In the genomic region with DNA sequence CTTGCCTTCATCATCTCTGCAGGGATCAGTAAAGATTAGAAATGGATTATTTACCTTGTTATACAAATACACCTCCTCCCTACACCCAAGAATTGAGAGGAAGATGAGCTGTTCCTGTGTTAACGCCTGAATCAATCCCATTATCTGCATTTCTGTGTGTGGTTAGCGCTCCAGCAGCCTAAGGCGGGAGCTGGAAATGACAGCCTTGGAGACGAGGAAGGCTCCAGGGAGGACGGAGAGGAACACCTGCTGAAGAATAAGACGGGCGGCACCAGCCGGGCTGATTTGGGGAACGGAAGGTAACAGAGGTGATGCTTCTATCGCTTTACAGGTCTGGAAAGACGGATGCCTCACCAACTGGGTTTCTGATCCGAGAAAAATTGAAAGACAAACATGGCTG, we compare ENCODE assay signal across 30 cellular contexts. TPM values are rescaled to one million over a fixed set of nuclear protein-coding genes. Genes with fewer than 3 reads are reported as not detected.
DNase-seq lines count a peak whose midpoint lies in the region; ATAC-seq and TF ChIP-seq lines count a peak whose summit lies in the region.
"Had no signal": no experiment of that assay in that cellular context is flagged by ENCODE, and none has a peak within 500 bp of the region (broad histone marks: within the 10 kb centered on the region; RNA-seq: fewer than 3 reads in every experiment).

No MANE protein-coding gene starts in this region.

- TF ChIP-seq EP300 in neural cell (conservative IDR thresholded peaks at IDR 0.05; ENCODE audit: poor library complexity, severe bottlenecking) = peak; percentile 47

- 0 out of 2 replicates have a peak overlapping the region, but pooled peaks have one; percentile 1 for H3K27ac Mint-ChIP-seq in GM23338
- H3K27ac Mint-ChIP-seq: activated naive CD4-positive, alpha-beta T cell treated with anti-CD3 and anti-CD28 coated beads, Interleukin-2, amount 50 U/mL, for 72 hours; activated T-helper 1 cell treated with anti-CD3 and anti-CD28 coated beads, Interleukin-12 subunit alpha, Interleukin-12 subunit beta, Interleukin-2, Interleukin-4 antibody, amounts not matched to agents 30 ng/mL and 10 ng/mL and 1 ng/mL, durations not matched to agents 14 hours and 24 hours and 36 hours; memory B cell; stimulated activated effector memory CD8-positive, alpha-beta T cell treated with anti-CD3 and anti-CD28 coated beads, Interleukin-12 subunit alpha, Interleukin-12 subunit beta, amount 100 ng/mL, for 72 hours had no signal

- H3K4me1 ChIP-seq in GM23338 (ENCODE audit: insufficient read depth) = peaks cover 6% of the 10 kb centered on the region; the same call in 1 of the 2 replicates
- no peaks in the 10 kb centered on the region for H3K4me1 ChIP-seq in mucosa of descending colon (ENCODE audit: low read depth)
- H3K4me1 ChIP-seq: foreskin keratinocyte had no signal

- H4K20me1 ChIP-seq in GM23338 (replicated peaks; ENCODE audit: insufficient read depth) (peaks cover 4% of the 10 kb centered on the region; the same call in 1 of the 2 replicates), neural cell (ENCODE audit: insufficient read depth) (no peaks in the 10 kb centered on the region)

- no peaks in the 10 kb centered on the region for H3K79me2 ChIP-seq in GM23338 (replicated peaks; ENCODE audit: insufficient read depth)
- no peaks in the 10 kb centered on the region for H3K79me2 ChIP-seq in neural cell (replicated peaks; ENCODE audit: insufficient read depth, low read length)

- H3K4me2 ChIP-seq in GM23338 (no peak overlapping the region), neural cell (ENCODE audit: low read length) (peak overlapping the region; percentile 37)

- H3K27me3 ChIP-seq in GM23338 (ENCODE audit: insufficient read depth) = no peaks in the 10 kb centered on the region
- no peaks in the 10 kb centered on the region for H3K27me3 ChIP-seq in neural cell (ENCODE audit: insufficient read depth, low read depth, low read length)
- H3K27me3 ChIP-seq: cardiac muscle cell, esophagus muscularis mucosa, foreskin keratinocyte, sigmoid colon had no signal

- intact Hi-C loops in mucosa of descending colon (cut with DNase I, micrococcal nuclease) = no loop called here
- intact Hi-C loops in left colon (cut with DNase I, micrococcal nuclease) = no loop called here

- TF ChIP-seq CTCF in GM23338 (conservative IDR thresholded peaks at IDR 0.05; ENCODE audit: low read depth in 2 of 2) = no peak
- peak; percentile 57 for TF ChIP-seq CTCF in neural cell (IDR thresholded peaks at IDR 0.05; ENCODE audit: poor library complexity, severe bottlenecking)
- no peak for TF ChIP-seq CTCF in mucosa of descending colon (IDR thresholded peaks at IDR 0.05)

- H2AFZ ChIP-seq in GM23338 (no peak overlapping the region), neural cell (ENCODE audit: low read depth, low read length) (peak overlapping the region; percentile 36)

- peak overlapping the region; percentile 57 for H3K9ac ChIP-seq in neural cell (ENCODE audit: low read length)

- TF ChIP-seq RAD21 in neural cell (conservative IDR thresholded peaks at IDR 0.05) = peak; percentile 65

- peaks cover 58% of the 10 kb centered on the region for H3K36me3 Mint-ChIP-seq in GM23338 (ENCODE audit: low read depth)
- H3K36me3 Mint-ChIP-seq: activated naive CD4-positive, alpha-beta T cell treated with anti-CD3 and anti-CD28 coated beads, Interleukin-2, amount 50 U/mL, for 72 hours; memory B cell; stimulated activated effector memory CD8-positive, alpha-beta T cell treated with anti-CD3 and anti-CD28 coated beads, Interleukin-12 subunit alpha, Interleukin-12 subunit beta, amount 100 ng/mL, for 72 hours had no signal

- H3K4me3 Mint-ChIP-seq in GM23338 = no peak overlapping the region
- H3K4me3 Mint-ChIP-seq: activated T-helper 1 cell treated with anti-CD3 and anti-CD28 coated beads, Interleukin-12 subunit alpha, Interleukin-12 subunit beta, Interleukin-2, Interleukin-4 antibody, amounts not matched to agents 30 ng/mL and 10 ng/mL and 1 ng/mL, durations not matched to agents 14 hours and 24 hours and 36 hours; effector memory CD8-positive, alpha-beta T cell; memory B cell; stimulated activated effector memory CD8-positive, alpha-beta T cell treated with anti-CD3 and anti-CD28 coated beads, Interleukin-12 subunit alpha, Interleukin-12 subunit beta, amount 100 ng/mL, for 72 hours had no signal

- H3K4me1 Mint-ChIP-seq in GM23338 = peaks cover 11% of the 10 kb centered on the region
- H3K4me1 Mint-ChIP-seq: memory B cell had no signal

- H3K9me2 ChIP-seq in GM23338 (ENCODE audit: insufficient read depth) = no peaks in the 10 kb centered on the region
- no peaks in the 10 kb centered on the region for H3K9me2 ChIP-seq in neural cell (ENCODE audit: insufficient read depth, low read length)

- ATAC-seq in GM23338 (no peak), mucosa of descending colon (no peak), left colon (no peak)
- ATAC-seq: activated CD4-positive, CD25-positive, alpha-beta regulatory T cell treated with anti-CD3 and anti-CD28 coated beads, Interleukin-2, amount 50 U/mL, for 24 hours; activated naive CD4-positive, alpha-beta T cell treated with anti-CD3 and anti-CD28 coated beads, Interleukin-2, amount 50 U/mL, for 72 hours; effector memory CD8-positive, alpha-beta T cell; foreskin keratinocyte; stimulated activated effector memory CD8-positive, alpha-beta T cell treated with anti-CD3 and anti-CD28 coated beads, Interleukin-12 subunit alpha, Interleukin-12 subunit beta, amount 100 ng/mL, for 72 hours had no signal

- no peaks in the 10 kb centered on the region for H3K9me3 Mint-ChIP-seq in GM23338
- H3K9me3 Mint-ChIP-seq: activated naive CD4-positive, alpha-beta T cell treated with anti-CD3 and anti-CD28 coated beads, Interleukin-2, amount 50 U/mL, for 72 hours; activated T-helper 1 cell treated with anti-CD3 and anti-CD28 coated beads, Interleukin-12 subunit alpha, Interleukin-12 subunit beta, Interleukin-2, Interleukin-4 antibody, amounts not matched to agents 30 ng/mL and 10 ng/mL and 1 ng/mL, durations not matched to agents 14 hours and 24 hours and 36 hours; effector memory CD8-positive, alpha-beta T cell; memory B cell; stimulated activated effector memory CD8-positive, alpha-beta T cell treated with anti-CD3 and anti-CD28 coated beads, Interleukin-12 subunit alpha, Interleukin-12 subunit beta, amount 100 ng/mL, for 72 hours had no signal

- H3K36me3 ChIP-seq in GM23338 (ENCODE audit: insufficient read depth) (peaks cover 4% of the 10 kb centered on the region; the same call in 1 of the 2 replicates), neural cell (ENCODE audit: insufficient read depth, low read length) (no peaks in the 10 kb centered on the region), mucosa of descending colon (ENCODE audit: low read depth) (no peaks in the 10 kb centered on the region)

- H3K4me3 ChIP-seq in GM23338 (no peak overlapping the region), neural cell (ENCODE audit: low read length) (peak overlapping the region; percentile 28), mucosa of descending colon (no peak overlapping the region)
- H3K4me3 ChIP-seq: cardiac muscle cell, esophagus muscularis mucosa, sigmoid colon had no signal

- DNase-seq in GM23338 (ENCODE audit: low spot score) (no peak), NCI-H1930 (lab: John Stamatoyannopoulos, UW) (peak; percentile 41 to 42), NCI-H82 treated with DMSO at 0.1 percent for 48 hours (lab: John Stamatoyannopoulos, UW; ENCODE audit: unreplicated experiment) (peak; percentile 77), iPS-NIHi11 (ENCODE audit: low spot score) (no peak), mucosa of descending colon (no peak), left colon (no peak)
- DNase-seq: activated CD4-positive, alpha-beta T cell treated with anti-CD3 and anti-CD28 coated beads, Interleukin-2, amount 50 U/mL, for 48 hours; aorta; Calu3; cortex of kidney; effector memory CD8-positive, alpha-beta T cell; foreskin keratinocyte; Kasumi-1; MV-4-11; NCI-H2029 treated with DMSO at 0.1 percent for 48 hours; NCI-H510A treated with DMSO at 0.1 percent for 48 hours; sigmoid colon; stimulated activated CD4-positive, alpha-beta T cell treated with anti-CD3 and anti-CD28 coated beads, Interleukin-4, amount 100 ng/mL, for 24 hours had no signal

- H3F3A ChIP-seq in GM23338 (replicated peaks; ENCODE audit: low read depth) = no peaks in the 10 kb centered on the region
- H3F3A ChIP-seq in neural cell (ENCODE audit: insufficient read depth, low read length, poor library complexity, severe bottlenecking) = no peaks in the 10 kb centered on the region

- H3K27me3 Mint-ChIP-seq in GM23338 (ENCODE audit: insufficient read depth, low read depth, poor library complexity) = peaks cover 4% of the 10 kb centered on the region

- H3K27ac ChIP-seq in GM23338 (ENCODE audit: low read depth) (no peak overlapping the region), neural cell (ENCODE audit: low read length) (peak overlapping the region; percentile 87)
- H3K27ac ChIP-seq: C4-2B, cardiac muscle cell, esophagus muscularis mucosa, foreskin keratinocyte, sigmoid colon had no signal

- H3K9me3 ChIP-seq in neural cell (ENCODE audit: low read length) (no peaks in the 10 kb centered on the region), mucosa of descending colon (no peaks in the 10 kb centered on the region)
- H3K9me3 ChIP-seq: esophagus muscularis mucosa, sigmoid colon had no signal

TF ChIP-seq in GM23338, 12 proteins besides CTCF, POLR2A, EP300 and RAD21 (continues in another document):
- TF ChIP-seq EZH2phosphoT487 (IDR thresholded peaks at IDR 0.05; ENCODE audit: unreplicated experiment) = no peak

TF ChIP-seq in neural cell, 6 proteins besides CTCF, POLR2A, EP300 and RAD21 (continues in another document):
- TF ChIP-seq SMC3 (conservative IDR thresholded peaks at IDR 0.05; ENCODE audit: poor library complexity) = peak; percentile 62
- TF ChIP-seq POLR2AphosphoS5 (IDR thresholded peaks at IDR 0.05) = peak; percentile 61
- no peak for TF ChIP-seq EZH2 (IDR thresholded peaks at IDR 0.05; ENCODE audit: borderline replicate concordance, insufficient read depth, low read length, poor library complexity, severe bottlenecking)

RNA-seq across cellular contexts. Expression of a gene that starts 34.2 kb away (rescaled TPM):
- total RNA-seq in GM23338 (2014; rRNA removed; shearing (Covaris generic)) = not detected in 2 replicates
- polyA plus RNA-seq in GM23338 (2016; fragmentation: Nextera tagmentation; extraction: Ambion mirVana) (not detected in 2 replicates), neural cell (42.9 and 57.2 TPM in 2 replicates)
- polyA minus RNA-seq in neural cell = 32.6 and 43.6 TPM in 2 replicates
- total RNA-seq in mucosa of descending colon (10 to 100 TPM; 29.6 to 94.5 (median 74.4) TPM), left colon (10 to 100 TPM; 69.3 to 74.7 TPM)
- total RNA-seq: activated T-helper 1 cell treated with anti-CD3 and anti-CD28 coated beads, Interleukin-12 subunit alpha, Interleukin-12 subunit beta, Interleukin-2, Interleukin-4 antibody, amounts not matched to agents 30 ng/mL and 10 ng/mL and 1 ng/mL, durations not matched to agents 14 hours and 24 hours and 36 hours; aorta; cardiac muscle cell; esophagus muscularis mucosa; foreskin keratinocyte; H4; posterior vena cava; T-helper 1 cell treated with Interleukin-12 subunit alpha and Interleukin-12 subunit beta and Interleukin-4 antibody, amounts not matched to agents 30 ng/mL and 1 ng/mL, for 36 hours had no signal
- polyA plus RNA-seq: cardiac muscle cell, foreskin keratinocyte had no signal

Comparison
In these comparisons a context has a peak if more than half of its experiments do, and no peak if none do; other contexts are left out.
1. DNase-seq: peak in NCI-H1930 (2 of 2) and NCI-H82 treated with DMSO at 0.1 percent for 48 hours (single experiment); none in GM23338 (single experiment), iPS-NIHi11 (single experiment), mucosa of descending colon (0 of 3) and left colon (0 of 2).
2. RNA of a gene that starts 34.2 kb away (total RNA-seq): 69.3 to 74.7 TPM in left colon and 29.6 to 94.5 TPM in mucosa of descending colon; not detected in GM23338; every median in the first group is over 10 times any median in the second.